Comparison of ENCODE assay signal across 9 cellular contexts in genomic region chr11:67640021-67640757, GRCh38. TPM values are rescaled to one million over a fixed set of nuclear protein-coding genes. Genes with fewer than 3 reads are reported as not detected.
DNase-seq lines count a peak whose midpoint lies in the region; ATAC-seq, FAIRE-seq and TF ChIP-seq lines count a peak whose summit lies in the region.
"Had no signal": no experiment of that assay in that cellular context is flagged by ENCODE, and none has a peak within 500 bp of the region (broad histone marks: within the 10 kb centered on the region; RNA-seq: fewer than 3 reads in every experiment).

No MANE protein-coding gene starts in this region.

- in situ Hi-C loops in HepG2 (cut with HindIII; ENCODE audit: extremely low pct_ligation_motif_present, low pct_unique_long_range_greater_than_20kb), result no loop called here

- H3K36me3 Mint-ChIP-seq in WTC11, result no peaks in the 10 kb centered on the region

- H3K4me2 ChIP-seq in Karpas-422 (ENCODE audit: low read depth, low read length, poor library complexity, severe bottlenecking) (no peak overlapping the region), HepG2 (ENCODE audit: low read depth, low read length) (no peak overlapping the region)

- POLR2A ChIA-PET in WTC11 (lab: Charles Lee), result no interaction called here
- POLR2A ChIA-PET in HepG2 (lab: Yijun Ruan, JAX), result interaction anchor here (2.4 kb wide), 1 partner anchor 10 kb away, joined by 9 read pairs; the partner anchor contains the start of gene NUDT8

- 44% methylated on average over 11 of the region's 23 CpGs for WGBS in HepG2 (ENCODE audit: low lambda C conversion rate)

- no peak overlapping the region for H3K27ac ChIP-seq in Karpas-422 (ENCODE audit: low read length)
- no peak overlapping the region for H3K27ac ChIP-seq in HepG2 (ENCODE audit: extremely low read length, insufficient read depth, low read length)

- H3K4me1 ChIP-seq in Karpas-422 (ENCODE audit: low read length) (peaks cover 1% of the 10 kb centered on the region; the same call in 1 of the 2 replicates), HepG2 (ENCODE audit: insufficient read depth, low read length) (peaks cover 17% of the 10 kb centered on the region)

- H3K79me2 ChIP-seq in Karpas-422 (ENCODE audit: low read length) (no peaks in the 10 kb centered on the region), HepG2 (ENCODE audit: insufficient read depth, low read length) (no peaks in the 10 kb centered on the region)

- peak; percentile 65 for TF ChIP-seq RAD21 in HepG2 (CRISPR knock-in tag; IDR thresholded peaks at IDR 0.05)

- H3K9ac ChIP-seq in Karpas-422 (ENCODE audit: low read length) (no peak overlapping the region), HepG2 (ENCODE audit: insufficient read depth, low read depth, low read length) (no peak overlapping the region)

- H3K9me3 ChIP-seq in Karpas-422 (ENCODE audit: low read length) (peaks cover 4% of the 10 kb centered on the region; the same call in 1 of the 2 replicates), HepG2 (ENCODE audit: low read length) (no peaks in the 10 kb centered on the region)

- no peaks in the 10 kb centered on the region for H3K9me2 ChIP-seq in Karpas-422 (replicated peaks; ENCODE audit: insufficient read depth, low read length)

- ATAC-seq in WTC11, result peak; percentile 91
- peak; percentile 84 for ATAC-seq in HepG2

- TF ChIP-seq CTCF in WTC11 (IDR thresholded peaks at IDR 0.05), result peak; percentile 52
- TF ChIP-seq CTCF in HepG2 (CRISPR knock-in tag; IDR thresholded peaks at IDR 0.05), result peak; percentile 84

- H3K4me3 ChIP-seq in Karpas-422 (ENCODE audit: low read length) (no peak overlapping the region), HepG2 (replicated peaks in 1 of 3; ENCODE audit: insufficient read depth in 1 of 3, low read depth in 2 of 3, low read length in 3 of 3) (no peak overlapping the region)

- CTCF ChIA-PET in WTC11 (lab: Charles Lee), result interaction anchor here (0.6 to 4.5 kb wide), 8 partner anchors 10 to 61 kb away, joined by 3 to 43 read pairs (median 5); partner anchors contain the start of genes ALDH3B2 and NUDT8
- CTCF ChIA-PET in HepG2 (lab: Yijun Ruan, JAX; ENCODE audit: low intra/inter-chr PET ratio, low total read pairs), result interaction anchor here (3.5 kb wide), 1 partner anchor 19 kb away, joined by 12 read pairs; no protein-coding TSS in a partner anchor

- peaks cover 30% of the 10 kb centered on the region for H3K27me3 Mint-ChIP-seq in WTC11 (ENCODE audit: low read depth)

- no peak for FAIRE-seq in HepG2 (lab: Jason Lieb, UNC)

- H3K27me3 ChIP-seq in Karpas-422 (ENCODE audit: low read length) (no peaks in the 10 kb centered on the region; the same call in 1 of the 2 replicates), HepG2 (ENCODE audit: control insufficient read depth in 1 of 2, insufficient read depth in 2 of 2, low read length in 2 of 2) (peaks cover 0 to 9% of the 10 kb centered on the region in 2 experiments; a peak in 3 of 5 replicates)

- peaks cover 2% of the 10 kb centered on the region for H3K4me1 Mint-ChIP-seq in WTC11

- no TSS peak for BruUV-seq in HepG2 (replicated peaks; lab: Mats Ljungman, UMichigan)

- TF ChIP-seq POLR2A in HepG2 (IDR thresholded peaks at IDR 0.05; ENCODE audit: insufficient read depth in 1 of 2, low read depth in 2 of 2, low read length in 2 of 2), result no peak

- H3K36me3 ChIP-seq in Karpas-422 (ENCODE audit: insufficient read depth, low read length) (no peaks in the 10 kb centered on the region), HepG2 (replicated peaks in 1 of 2; ENCODE audit: control insufficient read depth in 1 of 2, insufficient read depth in 2 of 2, low read length in 2 of 2) (no peaks in the 10 kb centered on the region)

- H3K4me3 Mint-ChIP-seq in WTC11, result no peak overlapping the region

- DNase-seq in ELR (ENCODE audit: low read depth), result peak; percentile 60
- DNase-seq in Karpas-422, result peak; percentile 90
- DNase-seq in WTC11 (ENCODE audit: low spot score), result peak; percentile 89
- peak; percentile 44 for DNase-seq in cerebellar cortex (ENCODE audit: low spot score)
- peak; percentile 55 for DNase-seq in HepG2 (ENCODE audit: low spot score)
- DNase-seq in stimulated activated CD8-positive, alpha-beta memory T cell treated with anti-CD3 and anti-CD28 coated beads, Interleukin-2, amount 100 ng/mL, for 48 hours (ENCODE audit: low read depth in 2 of 2), result peak; percentile 41 to 46
- no peak for DNase-seq in NCI-H2227 treated with DMSO at 0.1 percent for 48 hours (lab: John Stamatoyannopoulos, UW)
- DNase-seq in GOT3 (lab: John Stamatoyannopoulos, UW), result no peak

- H2AFZ ChIP-seq in Karpas-422 (ENCODE audit: low read length), result no peak overlapping the region
- no peak overlapping the region for H2AFZ ChIP-seq in HepG2 (ENCODE audit: low read length)

- peaks cover 3% of the 10 kb centered on the region; the same call in 1 of the 2 replicates for H3K9me3 Mint-ChIP-seq in WTC11

- no peak overlapping the region for H3K27ac Mint-ChIP-seq in WTC11

- TF ChIP-seq EP300 in HepG2 (IDR thresholded peaks at IDR 0.05; ENCODE audit: low read depth in 2 of 2, low read length in 2 of 2) (no peak), HepG2 (CRISPR knock-in tag; IDR thresholded peaks at IDR 0.05; ENCODE audit: borderline replicate concordance) (no peak)

- intact Hi-C loops in HepG2 (cut with micrococcal nuclease; ENCODE audit: unreplicated experiment), result loop anchor here (2.0 kb wide), 1 partner anchor 19 kb away; no protein-coding TSS in a partner anchor

- H4K20me1 ChIP-seq in Karpas-422 (ENCODE audit: insufficient read depth, low read depth, low read length), result no peaks in the 10 kb centered on the region
- no peaks in the 10 kb centered on the region for H4K20me1 ChIP-seq in HepG2 (ENCODE audit: insufficient read depth, low read length)

RNA-seq across cellular contexts. Expression of gene TBX10, which starts 0.6 kb away (rescaled TPM):
- not detected in 2 replicates for total RNA-seq in Karpas-422 (2014; rRNA removed; shearing (Covaris generic); ENCODE audit: low replicate concordance)
- total RNA-seq in WTC11 (2021) (0.21 TPM in 1 of 3 replicates, not detected in the others), HepG2 (2016; rRNA removed; fragmentation: Illumina TruSeq; extraction: Trizol) (0.17 and 0.27 TPM in 2 replicates)
- total RNA-seq in HepG2 (2016; cell fraction: cytosol; rRNA removed; fragmentation: Illumina TruSeq; extraction: Trizol; ENCODE audit: low read depth), result not detected in 2 replicates
- 0.15 and 0.45 TPM in 2 replicates for total RNA-seq in HepG2 (2016; cell fraction: insoluble cytoplasmic fraction; rRNA removed; fragmentation: Illumina TruSeq; extraction: Trizol)
- total RNA-seq in HepG2 (2016; cell fraction: membrane; rRNA removed; fragmentation: Illumina TruSeq; extraction: Trizol), result 0.15 and 0.28 TPM in 2 replicates
- total RNA-seq in HepG2 (2016; cell fraction: nucleus; rRNA removed; fragmentation: Illumina TruSeq; extraction: Trizol), result 0.25 and 0.31 TPM in 2 replicates
- polyA plus RNA-seq in HepG2 (2011; rRNA removed), result 1.7 and 3.1 TPM in 2 replicates
- 1.5 and 2.1 TPM in 2 replicates for polyA plus RNA-seq in HepG2 (2011; cell fraction: cytosol; rRNA removed)
- 2.4 and 3.7 TPM in 2 replicates for polyA plus RNA-seq in HepG2 (2011; cell fraction: nucleus; rRNA removed)
- 1.1 and 4.1 TPM in 2 replicates for polyA plus RNA-seq in HepG2 (2012)
- polyA plus RNA-seq in HepG2 (2016; cell fraction: cytosol; fragmentation: Illumina TruSeq; extraction: Trizol; ENCODE audit: low read depth), result 0.36 and 0.74 TPM in 2 replicates
- polyA plus RNA-seq in HepG2 (2016; cell fraction: insoluble cytoplasmic fraction; fragmentation: Illumina TruSeq; extraction: Trizol; ENCODE audit: low read depth), result 0.87 and 1.3 TPM in 2 replicates
- 0.65 and 0.89 TPM in 2 replicates for polyA plus RNA-seq in HepG2 (2016; cell fraction: membrane; fragmentation: Illumina TruSeq; extraction: Trizol; ENCODE audit: low read depth)
- polyA plus RNA-seq in HepG2 (2016; cell fraction: nucleus; fragmentation: Illumina TruSeq; extraction: Trizol; ENCODE audit: insufficient read depth, low read depth), result 0.82 and 1.00 TPM in 2 replicates
- polyA minus RNA-seq in HepG2 (2011; rRNA and poly(A)+ RNA removed; ENCODE audit: low replicate concordance), result 0.72 TPM in 1 of 2 replicates, not detected in the other
- 0.62 and 1.3 TPM in 2 replicates for polyA minus RNA-seq in HepG2 (2011; cell fraction: cytosol; rRNA and poly(A)+ RNA removed)
- polyA minus RNA-seq in HepG2 (2011; cell fraction: nucleus; rRNA and poly(A)+ RNA removed), result 0.26 TPM in 1 of 2 replicates, not detected in the other
- total RNA-seq: temporal lobe had no signal

RNA-seq across cellular contexts. Expression of gene ACY3, which starts 10.3 kb away (rescaled TPM):
- 0.89 and 2.2 TPM in 2 replicates for total RNA-seq in Karpas-422 (2014; rRNA removed; shearing (Covaris generic); ENCODE audit: low replicate concordance)
- total RNA-seq in WTC11 (2021) (0.27 TPM in 1 of 3 replicates, not detected in the others), HepG2 (2016; rRNA removed; fragmentation: Illumina TruSeq; extraction: Trizol) (3.3 and 3.4 TPM in 2 replicates)
- 1.1 and 1.2 TPM in 2 replicates for total RNA-seq in HepG2 (2016; cell fraction: cytosol; rRNA removed; fragmentation: Illumina TruSeq; extraction: Trizol; ENCODE audit: low read depth)
- 3.4 and 4.0 TPM in 2 replicates for total RNA-seq in HepG2 (2016; cell fraction: insoluble cytoplasmic fraction; rRNA removed; fragmentation: Illumina TruSeq; extraction: Trizol)
- total RNA-seq in HepG2 (2016; cell fraction: membrane; rRNA removed; fragmentation: Illumina TruSeq; extraction: Trizol), result 1.5 and 1.9 TPM in 2 replicates
- total RNA-seq in HepG2 (2016; cell fraction: nucleus; rRNA removed; fragmentation: Illumina TruSeq; extraction: Trizol), result 1.6 and 1.7 TPM in 2 replicates
- polyA plus RNA-seq in HepG2 (2011; rRNA removed), result 3.7 and 7.6 TPM in 2 replicates
- polyA plus RNA-seq in HepG2 (2011; cell fraction: cytosol; rRNA removed), result 3.7 and 4.0 TPM in 2 replicates
- 8.6 and 13.6 TPM in 2 replicates for polyA plus RNA-seq in HepG2 (2011; cell fraction: nucleus; rRNA removed)
- polyA plus RNA-seq in HepG2 (2012), result 3.9 and 4.4 TPM in 2 replicates
- polyA plus RNA-seq in HepG2 (2016; cell fraction: cytosol; fragmentation: Illumina TruSeq; extraction: Trizol; ENCODE audit: low read depth), result 0.75 and 1.2 TPM in 2 replicates
- 3.5 and 4.2 TPM in 2 replicates for polyA plus RNA-seq in HepG2 (2016; cell fraction: insoluble cytoplasmic fraction; fragmentation: Illumina TruSeq; extraction: Trizol; ENCODE audit: low read depth)
- polyA plus RNA-seq in HepG2 (2016; cell fraction: membrane; fragmentation: Illumina TruSeq; extraction: Trizol; ENCODE audit: low read depth), result 1.7 and 1.9 TPM in 2 replicates
- polyA plus RNA-seq in HepG2 (2016; cell fraction: nucleus; fragmentation: Illumina TruSeq; extraction: Trizol; ENCODE audit: insufficient read depth, low read depth), result 6.5 and 6.8 TPM in 2 replicates
- 3.0 TPM in 1 of 2 replicates, not detected in the other for polyA minus RNA-seq in HepG2 (2011; rRNA and poly(A)+ RNA removed; ENCODE audit: low replicate concordance)
- polyA minus RNA-seq in HepG2 (2011; cell fraction: cytosol; rRNA and poly(A)+ RNA removed), result 2.1 and 2.2 TPM in 2 replicates
- polyA minus RNA-seq in HepG2 (2011; cell fraction: nucleus; rRNA and poly(A)+ RNA removed), result 0.90 and 1.1 TPM in 2 replicates
- total RNA-seq: temporal lobe had no signal

RNA-seq across cellular contexts. Expression of gene NUDT8, which starts 10.5 kb away (rescaled TPM):
- total RNA-seq in Karpas-422 (2014; rRNA removed; shearing (Covaris generic); ENCODE audit: low replicate concordance), result 10.4 and 35.4 TPM in 2 replicates
- total RNA-seq in WTC11 (2021), result 7.6 to 8.3 TPM (median 7.8 TPM) in 3 replicates
- total RNA-seq in HepG2 (2016; rRNA removed; fragmentation: Illumina TruSeq; extraction: Trizol), result 18.0 and 25.8 TPM in 2 replicates
- 20.3 and 23.2 TPM in 2 replicates for total RNA-seq in HepG2 (2016; cell fraction: cytosol; rRNA removed; fragmentation: Illumina TruSeq; extraction: Trizol; ENCODE audit: low read depth)
- total RNA-seq in HepG2 (2016; cell fraction: insoluble cytoplasmic fraction; rRNA removed; fragmentation: Illumina TruSeq; extraction: Trizol), result 15.4 and 25.8 TPM in 2 replicates
- total RNA-seq in HepG2 (2016; cell fraction: membrane; rRNA removed; fragmentation: Illumina TruSeq; extraction: Trizol), result 20.1 and 24.5 TPM in 2 replicates
- 14.1 and 16.1 TPM in 2 replicates for total RNA-seq in HepG2 (2016; cell fraction: nucleus; rRNA removed; fragmentation: Illumina TruSeq; extraction: Trizol)
- polyA plus RNA-seq in HepG2 (2011; rRNA removed), result 6.7 and 7.8 TPM in 2 replicates
- 4.9 and 12.5 TPM in 2 replicates for polyA plus RNA-seq in HepG2 (2011; cell fraction: cytosol; rRNA removed)
- polyA plus RNA-seq in HepG2 (2011; cell fraction: nucleus; rRNA removed), result 38.1 and 38.7 TPM in 2 replicates
- polyA plus RNA-seq in HepG2 (2012), result 13.5 and 13.9 TPM in 2 replicates
- polyA plus RNA-seq in HepG2 (2016; cell fraction: cytosol; fragmentation: Illumina TruSeq; extraction: Trizol; ENCODE audit: low read depth), result 26.1 and 30.7 TPM in 2 replicates
- polyA plus RNA-seq in HepG2 (2016; cell fraction: insoluble cytoplasmic fraction; fragmentation: Illumina TruSeq; extraction: Trizol; ENCODE audit: low read depth), result 20.3 and 26.5 TPM in 2 replicates
- 20.2 and 22.8 TPM in 2 replicates for polyA plus RNA-seq in HepG2 (2016; cell fraction: membrane; fragmentation: Illumina TruSeq; extraction: Trizol; ENCODE audit: low read depth)
- 27.4 and 28.8 TPM in 2 replicates for polyA plus RNA-seq in HepG2 (2016; cell fraction: nucleus; fragmentation: Illumina TruSeq; extraction: Trizol; ENCODE audit: insufficient read depth, low read depth)
- 11.2 and 17.2 TPM in 2 replicates for polyA minus RNA-seq in HepG2 (2011; rRNA and poly(A)+ RNA removed; ENCODE audit: low replicate concordance)
- 5.1 and 6.1 TPM in 2 replicates for polyA minus RNA-seq in HepG2 (2011; cell fraction: cytosol; rRNA and poly(A)+ RNA removed)
- 11.8 and 16.4 TPM in 2 replicates for polyA minus RNA-seq in HepG2 (2011; cell fraction: nucleus; rRNA and poly(A)+ RNA removed)

RNA-seq across cellular contexts. Expression of gene NDUFV1, which starts 33.5 kb away (rescaled TPM):
- 145 and 304 TPM in 2 replicates for total RNA-seq in Karpas-422 (2014; rRNA removed; shearing (Covaris generic); ENCODE audit: low replicate concordance)
- total RNA-seq in WTC11 (2021) (201 to 231 TPM (median 213 TPM) in 3 replicates), HepG2 (2016; rRNA removed; fragmentation: Illumina TruSeq; extraction: Trizol) (137 and 140 TPM in 2 replicates)
- 56.4 and 57.7 TPM in 2 replicates for total RNA-seq in HepG2 (2016; cell fraction: cytosol; rRNA removed; fragmentation: Illumina TruSeq; extraction: Trizol; ENCODE audit: low read depth)
- total RNA-seq in HepG2 (2016; cell fraction: insoluble cytoplasmic fraction; rRNA removed; fragmentation: Illumina TruSeq; extraction: Trizol), result 130 and 141 TPM in 2 replicates
- total RNA-seq in HepG2 (2016; cell fraction: membrane; rRNA removed; fragmentation: Illumina TruSeq; extraction: Trizol), result 58.9 and 72.8 TPM in 2 replicates
- 73.7 and 87.9 TPM in 2 replicates for total RNA-seq in HepG2 (2016; cell fraction: nucleus; rRNA removed; fragmentation: Illumina TruSeq; extraction: Trizol)
- 88.9 and 92.4 TPM in 2 replicates for polyA plus RNA-seq in HepG2 (2011; rRNA removed)
- polyA plus RNA-seq in HepG2 (2011; cell fraction: cytosol; rRNA removed), result 80.9 and 124 TPM in 2 replicates
- 241 and 294 TPM in 2 replicates for polyA plus RNA-seq in HepG2 (2011; cell fraction: nucleus; rRNA removed)
- polyA plus RNA-seq in HepG2 (2012), result 86.7 and 89.4 TPM in 2 replicates
- 41.2 and 47.2 TPM in 2 replicates for polyA plus RNA-seq in HepG2 (2016; cell fraction: cytosol; fragmentation: Illumina TruSeq; extraction: Trizol; ENCODE audit: low read depth)
- 109 and 121 TPM in 2 replicates for polyA plus RNA-seq in HepG2 (2016; cell fraction: insoluble cytoplasmic fraction; fragmentation: Illumina TruSeq; extraction: Trizol; ENCODE audit: low read depth)
- polyA plus RNA-seq in HepG2 (2016; cell fraction: membrane; fragmentation: Illumina TruSeq; extraction: Trizol; ENCODE audit: low read depth), result 38.1 and 45.1 TPM in 2 replicates
- polyA plus RNA-seq in HepG2 (2016; cell fraction: nucleus; fragmentation: Illumina TruSeq; extraction: Trizol; ENCODE audit: insufficient read depth, low read depth), result 169 and 179 TPM in 2 replicates
- 124 and 164 TPM in 2 replicates for polyA minus RNA-seq in HepG2 (2011; rRNA and poly(A)+ RNA removed; ENCODE audit: low replicate concordance)
- polyA minus RNA-seq in HepG2 (2011; cell fraction: cytosol; rRNA and poly(A)+ RNA removed), result 50.1 and 58.7 TPM in 2 replicates
- 52.5 and 56.4 TPM in 2 replicates for polyA minus RNA-seq in HepG2 (2011; cell fraction: nucleus; rRNA and poly(A)+ RNA removed)

RNA-seq across cellular contexts. Expression of gene ALDH3B2, which starts 34.2 kb away (rescaled TPM):
- 1.6 and 1.8 TPM in 2 replicates for total RNA-seq in Karpas-422 (2014; rRNA removed; shearing (Covaris generic); ENCODE audit: low replicate concordance)
- total RNA-seq in WTC11 (2021) (0.13 to 0.30 TPM (median 0.30 TPM) in 3 replicates), HepG2 (2016; rRNA removed; fragmentation: Illumina TruSeq; extraction: Trizol) (not detected in 2 replicates)
- not detected in 2 replicates for total RNA-seq in HepG2 (2016; cell fraction: cytosol; rRNA removed; fragmentation: Illumina TruSeq; extraction: Trizol; ENCODE audit: low read depth)
- total RNA-seq in HepG2 (2016; cell fraction: insoluble cytoplasmic fraction; rRNA removed; fragmentation: Illumina TruSeq; extraction: Trizol), result not detected in 2 replicates
- total RNA-seq in HepG2 (2016; cell fraction: membrane; rRNA removed; fragmentation: Illumina TruSeq; extraction: Trizol), result not detected in 2 replicates
- not detected in 2 replicates for total RNA-seq in HepG2 (2016; cell fraction: nucleus; rRNA removed; fragmentation: Illumina TruSeq; extraction: Trizol)
- not detected in 2 replicates for polyA plus RNA-seq in HepG2 (2011; rRNA removed)
- not detected in 2 replicates for polyA plus RNA-seq in HepG2 (2011; cell fraction: cytosol; rRNA removed)
- polyA plus RNA-seq in HepG2 (2011; cell fraction: nucleus; rRNA removed), result not detected in 2 replicates
- polyA plus RNA-seq in HepG2 (2012), result not detected in 2 replicates
- polyA plus RNA-seq in HepG2 (2016; cell fraction: cytosol; fragmentation: Illumina TruSeq; extraction: Trizol; ENCODE audit: low read depth), result not detected in 2 replicates
- not detected in 2 replicates for polyA plus RNA-seq in HepG2 (2016; cell fraction: insoluble cytoplasmic fraction; fragmentation: Illumina TruSeq; extraction: Trizol; ENCODE audit: low read depth)
- polyA plus RNA-seq in HepG2 (2016; cell fraction: membrane; fragmentation: Illumina TruSeq; extraction: Trizol; ENCODE audit: low read depth), result not detected in 2 replicates
- not detected in 2 replicates for polyA plus RNA-seq in HepG2 (2016; cell fraction: nucleus; fragmentation: Illumina TruSeq; extraction: Trizol; ENCODE audit: insufficient read depth, low read depth)
- not detected in 2 replicates for polyA minus RNA-seq in HepG2 (2011; rRNA and poly(A)+ RNA removed; ENCODE audit: low replicate concordance)
- polyA minus RNA-seq in HepG2 (2011; cell fraction: cytosol; rRNA and poly(A)+ RNA removed), result not detected in 2 replicates
- polyA minus RNA-seq in HepG2 (2011; cell fraction: nucleus; rRNA and poly(A)+ RNA removed), result not detected in 2 replicates

Comparison
In these comparisons a context has a peak if more than half of its experiments do, and no peak if none do; other contexts are left out.
1. DNase-seq: peak in ELR (single experiment), Karpas-422 (single experiment), WTC11 (single experiment), cerebellar cortex (single experiment), HepG2 (single experiment) and stimulated activated CD8-positive, alpha-beta memory T cell treated with anti-CD3 and anti-CD28 coated beads, Interleukin-2, amount 100 ng/mL, for 48 hours (2 of 2); none in NCI-H2227 treated with DMSO at 0.1 percent for 48 hours (single experiment) and GOT3 (single experiment).